In the genomic region with DNA sequence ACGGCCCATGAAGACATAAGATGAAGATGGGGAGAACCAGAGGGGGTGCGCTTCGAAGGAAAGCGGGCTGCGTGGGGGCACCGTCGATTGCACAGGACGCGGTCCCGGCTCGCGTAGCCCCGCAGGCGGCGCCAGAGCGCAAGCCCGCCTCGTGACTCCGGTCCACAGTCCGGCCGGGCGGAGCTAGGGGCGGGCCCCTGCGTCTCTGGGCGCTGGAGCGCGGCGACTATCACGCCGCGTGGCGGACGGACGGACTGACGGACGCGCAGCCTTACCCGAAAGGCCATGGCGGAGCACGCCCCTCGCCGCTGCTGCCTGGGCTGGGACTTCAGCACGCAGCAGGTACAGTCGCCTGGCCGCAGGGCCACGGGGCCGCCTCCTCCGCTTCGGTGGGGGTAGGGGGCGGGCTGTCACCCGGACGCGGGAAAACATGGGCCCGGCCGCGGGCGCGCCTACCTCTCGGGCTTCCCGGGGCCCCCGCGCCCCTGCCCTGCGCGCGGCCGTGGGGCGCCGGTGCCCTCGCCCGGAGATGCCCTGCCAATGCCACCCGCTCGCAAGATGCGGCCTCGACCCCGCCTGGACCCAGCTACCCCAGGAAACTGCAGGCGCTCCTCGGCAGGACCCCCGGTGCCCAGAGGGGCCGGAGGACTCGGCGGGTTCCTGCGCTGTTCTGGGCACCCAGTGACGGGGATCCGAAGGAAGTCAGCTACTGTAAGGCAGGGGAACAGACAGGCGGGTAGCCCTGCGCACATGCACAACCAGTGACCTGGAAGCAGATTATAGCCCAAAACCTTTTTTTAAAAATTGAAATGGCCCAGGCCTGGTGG, we compare ENCODE assay signal across 8 cellular contexts. TPM values are rescaled to one million over a fixed set of nuclear protein-coding genes. Genes with fewer than 3 reads are reported as not detected.
A peak's percentile ranks its signal among the peaks of the same experiment; 100 is the strongest.
DNase-seq lines count a peak whose midpoint lies in the region; ATAC-seq and TF ChIP-seq lines count a peak whose summit lies in the region.

XYLB (plus strand) TSS at position 202 of the 827 bp plus-strand sequence; CDS start at position 286, 84 bp downstream.

- H3K27me3 ChIP-seq in foreskin keratinocyte (no peaks in the 10 kb centered on the region), neuron (ENCODE audit: insufficient read depth, low read length) (no peaks in the 10 kb centered on the region)

- peak within 1 kb of the TSS; percentile 61 for H3K27ac ChIP-seq in foreskin keratinocyte

- peak; percentile 85 for DNase-seq in DMS53 (lab: John Stamatoyannopoulos, UW)
- DNase-seq in HT-29 (ENCODE audit: low spot score), result peak; percentile 84
- peak; percentile 93 for DNase-seq in RPMI8226
- peak; percentile 64 for DNase-seq in activated T-helper 9 cell treated with anti-CD3 and anti-CD28 coated beads, Interleukin-2, amount 50 U/mL, for 16 hours (ENCODE audit: low read depth)
- peak; percentile 26 to 57 for DNase-seq in foreskin keratinocyte
- peak; percentile 62 for DNase-seq in stromal cell of bone marrow (ENCODE audit: low read depth)

- peak; percentile 90 for TF ChIP-seq CTCF in foreskin keratinocyte (conservative IDR thresholded peaks at IDR 0.05)

- peak within 1 kb of the TSS; percentile 87 for H2AFZ ChIP-seq in neuron (ENCODE audit: low read depth, low read length)

- no peaks in the 10 kb centered on the region for H3K4me1 ChIP-seq in foreskin keratinocyte
- H3K4me1 ChIP-seq in neuron (ENCODE audit: insufficient read depth, low read length), result peaks cover 4% of the 10 kb centered on the region

- ATAC-seq in GM21367 (IDR thresholded peaks at IDR 0.05; ENCODE audit: unreplicated experiment) (peak; percentile 97), foreskin keratinocyte (peak; percentile 95)

- peaks cover 2% of the 10 kb centered on the region for H3K36me3 ChIP-seq in neuron (ENCODE audit: insufficient read depth, low read length)

- peaks cover 8% of the 10 kb centered on the region for H3K9me3 ChIP-seq in neuron (ENCODE audit: low read length)

- peak within 1 kb of the TSS; percentile 74 for H3K4me3 ChIP-seq in neuron (ENCODE audit: low read length)

RNA-seq across cellular contexts. Expression of gene XYLB, which starts in this region (rescaled TPM):
- total RNA-seq in HT-29 (2014; rRNA removed; shearing (Covaris generic)), result 4.2 and 4.4 TPM in 2 replicates
- total RNA-seq in foreskin keratinocyte, result 3.3 and 4.2 TPM in 2 replicates
- 2.3 and 2.4 TPM in 2 replicates for polyA plus RNA-seq in foreskin keratinocyte

Comparison
In these comparisons a context has a peak if more than half of its experiments do, and no peak if none do; other contexts are left out.
1. Peak in every context shown above with its lines: DNase-seq, ATAC-seq, H3K4me3 ChIP-seq and H3K27ac ChIP-seq.
2. DNase-seq: peak in every context shown above with its lines; median percentile 93 in RPMI8226; 85 in DMS53; 84 in HT-29; 64 in activated T-helper 9 cell treated with anti-CD3 and anti-CD28 coated beads, Interleukin-2, amount 50 U/mL, for 16 hours; 62 in stromal cell of bone marrow; 42 in foreskin keratinocyte.